9 cellular contexts compared by ENCODE assay signal in the genomic region with DNA sequence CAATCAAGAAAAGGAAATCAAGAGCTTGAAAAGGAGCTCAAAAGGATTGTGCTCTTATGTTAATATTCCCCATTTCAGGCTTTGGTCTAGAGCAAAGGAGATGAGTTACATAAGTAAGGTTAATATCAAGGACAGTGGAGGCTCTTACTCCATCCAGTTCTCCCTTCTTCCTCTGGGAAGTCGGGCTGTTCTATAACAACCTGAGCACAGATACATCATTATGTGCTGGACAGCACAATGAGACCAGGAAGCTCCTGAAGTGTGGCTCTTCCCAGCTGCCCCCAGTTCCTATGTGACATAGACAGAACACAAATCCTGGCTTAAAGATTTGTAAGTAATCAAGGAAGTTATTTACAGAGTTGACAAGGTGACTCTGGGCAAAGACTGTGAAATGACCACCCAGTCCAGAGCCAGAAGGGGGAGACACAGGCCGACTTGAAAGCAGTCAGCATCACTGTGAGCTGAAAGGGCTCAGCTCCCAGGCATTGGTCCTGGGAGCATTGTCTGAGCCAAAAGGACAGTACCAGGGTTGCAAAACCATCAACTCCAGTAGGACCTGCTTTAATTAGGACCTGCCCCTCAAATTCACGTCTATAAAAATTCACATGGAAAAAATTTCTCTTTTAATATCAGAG.
A peak's percentile ranks its signal among the peaks of the same experiment; 100 is the strongest.
DNase-seq lines count a peak whose midpoint lies in the region; ATAC-seq, FAIRE-seq and TF ChIP-seq lines count a peak whose summit lies in the region.
"Had no signal": no experiment of that assay in that cellular context is flagged by ENCODE, and none has a peak within 500 bp of the region (broad histone marks: within the 10 kb centered on the region; RNA-seq: fewer than 3 reads in every experiment).

No MANE protein-coding gene starts in this region.

- peak; percentile 26 for DNase-seq in AG08396 (ENCODE audit: low spot score)
- peak; percentile 2 for DNase-seq in H54 (ENCODE audit: insufficient read length, low spot score)
- DNase-seq in PC-9, result peak in 1 of 2 experiments; percentile 49
- DNase-seq in fibroblast of mammary gland (ENCODE audit: low read depth), result peak; percentile 86
- DNase-seq in neuronal stem cell (ENCODE audit: low spot score), result peak; percentile 48
- no peak for DNase-seq in activated CD8-positive, alpha-beta T cell treated with anti-CD3 and anti-CD28 coated beads, Interleukin-2, amount 10 ng/mL, durations not matched to agents 7 days and 5 days
- DNase-seq in activated CD8-positive, alpha-beta memory T cell treated with anti-CD3 and anti-CD28 coated beads, Interleukin-2, amount 50 U/mL, for 4 hours, result no peak
- DNase-seq: stimulated activated naive B cell treated with anti-CD40 and anti-IgM and Interleukin-4, amounts not matched to agents 10 μg/mL and 1 μg/mL and 100 μg/mL, for 72 hours had no signal

- H3K18ac ChIP-seq in neuronal stem cell (ENCODE audit: low read length), result no peak overlapping the region

- no peak overlapping the region for H4K8ac ChIP-seq in neuronal stem cell (ENCODE audit: low read depth, low read length)

- no peak overlapping the region for H2BK5ac ChIP-seq in neuronal stem cell (ENCODE audit: low read length)

- H4K20me1 ChIP-seq in PC-9 (ENCODE audit: insufficient read depth), result no peaks in the 10 kb centered on the region

- TF ChIP-seq CTCF in PC-9 (conservative IDR thresholded peaks at IDR 0.05) (peak; percentile 61), fibroblast of mammary gland (conservative IDR thresholded peaks at IDR 0.05; ENCODE audit: control insufficient read depth, insufficient read depth, low read depth, low read length) (peak; percentile 93)

- H3K36me3 Mint-ChIP-seq in activated CD8-positive, alpha-beta T cell treated with anti-CD3 and anti-CD28 coated beads, Interleukin-2, amount 10 ng/mL, durations not matched to agents 7 days and 5 days (ENCODE audit: low read depth), result no peaks in the 10 kb centered on the region
- H3K36me3 Mint-ChIP-seq: stimulated activated naive B cell treated with anti-CD40 and anti-IgM and Interleukin-4, amounts not matched to agents 10 μg/mL and 1 μg/mL and 100 μg/mL, for 72 hours had no signal

- H3K9ac ChIP-seq in neuronal stem cell (ENCODE audit: low read depth, low read length, poor library complexity), result no peak overlapping the region

- H3K36me3 ChIP-seq in PC-9 (ENCODE audit: low read depth) (no peaks in the 10 kb centered on the region), neuronal stem cell (replicated peaks in 1 of 2; ENCODE audit: control insufficient read depth in 2 of 2, insufficient read depth in 2 of 2, low read length in 2 of 2) (no peaks in the 10 kb centered on the region)

- H3K27ac Mint-ChIP-seq in activated CD8-positive, alpha-beta T cell treated with anti-CD3 and anti-CD28 coated beads, Interleukin-2, amount 10 ng/mL, durations not matched to agents 7 days and 5 days, result no peak overlapping the region
- H3K27ac Mint-ChIP-seq: stimulated activated naive B cell treated with anti-CD40 and anti-IgM and Interleukin-4, amounts not matched to agents 10 μg/mL and 1 μg/mL and 100 μg/mL, for 72 hours had no signal

- H2BK12ac ChIP-seq in neuronal stem cell (ENCODE audit: low read length), result no peak overlapping the region

- H3K4me2 ChIP-seq in PC-9 (no peak overlapping the region), neuronal stem cell (ENCODE audit: insufficient read depth, low read length, poor library complexity, severe bottlenecking) (no peak overlapping the region)

- no peak overlapping the region for H4K91ac ChIP-seq in neuronal stem cell (ENCODE audit: low read depth, low read length, poor library complexity)

- H2AFZ ChIP-seq in PC-9 (no peak overlapping the region), neuronal stem cell (ENCODE audit: low read length) (peak overlapping the region; percentile 76)

- BruUV-seq in PC-9 (replicated peaks; lab: Mats Ljungman, UMichigan), result no TSS peak

- POLR2A ChIA-PET in PC-9 (lab: Charles Lee; ENCODE audit: unreplicated experiment), result no interaction called here
- POLR2A ChIA-PET in activated CD8-positive, alpha-beta T cell treated with anti-CD3 and anti-CD28 coated beads, Interleukin-2, amount 10 ng/mL, durations not matched to agents 7 days and 5 days (lab: Charles Lee), result no interaction called here

- H3K9me3 ChIP-seq in PC-9 (ENCODE audit: insufficient read depth, low read depth) (no peaks in the 10 kb centered on the region), neuronal stem cell (replicated peaks in 1 of 2; ENCODE audit: control insufficient read depth in 2 of 2, insufficient read depth in 1 of 2, low read depth in 1 of 2, low read length in 2 of 2) (no peaks in the 10 kb centered on the region)

- H3K9me3 Mint-ChIP-seq in activated CD8-positive, alpha-beta T cell treated with anti-CD3 and anti-CD28 coated beads, Interleukin-2, amount 10 ng/mL, durations not matched to agents 7 days and 5 days (ENCODE audit: insufficient read depth), result no peaks in the 10 kb centered on the region

- no peak overlapping the region for H3K14ac ChIP-seq in neuronal stem cell (ENCODE audit: low read length)

- H3K23ac ChIP-seq in neuronal stem cell (ENCODE audit: low read depth, low read length, poor library complexity), result no peak overlapping the region

- H3K9me2 ChIP-seq in PC-9 (ENCODE audit: insufficient read depth), result no peaks in the 10 kb centered on the region

- H2BK120ac ChIP-seq in neuronal stem cell (ENCODE audit: low read depth, low read length), result no peak overlapping the region

- no peaks in the 10 kb centered on the region for H3F3A ChIP-seq in PC-9 (ENCODE audit: insufficient read depth, low read depth)

- WGBS in neuronal stem cell (ENCODE audit: extremely low coverage in 2 of 2, insufficient read length in 2 of 2, insufficient replicate concordance in 1 of 2), 2 donors, result no CpG with 5 or more reads among the region's 3 CpGs

- H3K4me3 Mint-ChIP-seq in activated CD8-positive, alpha-beta T cell treated with anti-CD3 and anti-CD28 coated beads, Interleukin-2, amount 10 ng/mL, durations not matched to agents 7 days and 5 days, result no peak overlapping the region
- H3K4me3 Mint-ChIP-seq: stimulated activated naive B cell treated with anti-CD40 and anti-IgM and Interleukin-4, amounts not matched to agents 10 μg/mL and 1 μg/mL and 100 μg/mL, for 72 hours had no signal

- no peaks in the 10 kb centered on the region for H3K79me1 ChIP-seq in neuronal stem cell (ENCODE audit: low read depth, low read length)

- H3K27ac ChIP-seq in PC-9, result no peak overlapping the region
- H3K27ac ChIP-seq in neuronal stem cell (replicated peaks; ENCODE audit: low read length), result no peak overlapping the region

- H3K4me1 ChIP-seq in PC-9 (replicated peaks; ENCODE audit: insufficient read depth), result no peaks in the 10 kb centered on the region
- no peaks in the 10 kb centered on the region for H3K4me1 ChIP-seq in neuronal stem cell (ENCODE audit: control insufficient read depth in 2 of 2, insufficient read depth in 1 of 2, low read depth in 1 of 2, low read length in 2 of 2)

- CTCF ChIA-PET in PC-9 (lab: Charles Lee), result interaction anchor here (0.6 kb wide), 5 partner anchors 105 to 1916 kb away, joined by 3 to 27 read pairs (median 3); a partner anchor contains a TSS
- CTCF ChIA-PET in activated CD8-positive, alpha-beta T cell treated with anti-CD3 and anti-CD28 coated beads, Interleukin-2, amount 10 ng/mL, durations not matched to agents 7 days and 5 days (lab: Charles Lee), result no interaction called here

- no peak for ATAC-seq in HG02623 (IDR thresholded peaks at IDR 0.05; ENCODE audit: unreplicated experiment)
- no peak for ATAC-seq in activated CD8-positive, alpha-beta T cell treated with anti-CD3 and anti-CD28 coated beads, Interleukin-2, amount 10 ng/mL, durations not matched to agents 7 days and 5 days

- H3K27me3 ChIP-seq in PC-9 (ENCODE audit: insufficient read depth, low read depth) (no peaks in the 10 kb centered on the region), neuronal stem cell (ENCODE audit: control insufficient read depth in 3 of 3, insufficient read depth in 3 of 3, low read depth in 1 of 3, low read length in 3 of 3) (no peaks in the 10 kb centered on the region)

- H3K4me3 ChIP-seq in PC-9, result no peak overlapping the region
- H3K4me3 ChIP-seq in fibroblast of mammary gland (ENCODE audit: control insufficient read depth, low read depth, low read length), result no peak overlapping the region
- H3K4me3 ChIP-seq in neuronal stem cell (ENCODE audit: low read length in 2 of 2), result no peak overlapping the region

- H3K4ac ChIP-seq in neuronal stem cell (ENCODE audit: low read length), result no peak overlapping the region

- intact Hi-C loops in PC-9 (cut with micrococcal nuclease; ENCODE audit: unreplicated experiment), result loop anchor here (1.0 to 5.0 kb wide), 4 partner anchors 156 to 984 kb away; no protein-coding TSS in a partner anchor

- peak; percentile 76 for FAIRE-seq in H54 (lab: Jason Lieb, UNC)

- TF ChIP-seq POLR2A in H54 (IDR thresholded peaks at IDR 0.05; ENCODE audit: low read depth, low read length), result no peak

- H2BK15ac ChIP-seq in neuronal stem cell (ENCODE audit: low read length), result no peak overlapping the region

- H2AK5ac ChIP-seq in neuronal stem cell (ENCODE audit: low read depth, low read length), result no peak overlapping the region

- H3K4me1 Mint-ChIP-seq in activated CD8-positive, alpha-beta T cell treated with anti-CD3 and anti-CD28 coated beads, Interleukin-2, amount 10 ng/mL, durations not matched to agents 7 days and 5 days (ENCODE audit: low read depth), result no peaks in the 10 kb centered on the region

- no peaks in the 10 kb centered on the region for H3K27me3 Mint-ChIP-seq in activated CD8-positive, alpha-beta T cell treated with anti-CD3 and anti-CD28 coated beads, Interleukin-2, amount 10 ng/mL, durations not matched to agents 7 days and 5 days (ENCODE audit: low read depth)
- H3K27me3 Mint-ChIP-seq: stimulated activated naive B cell treated with anti-CD40 and anti-IgM and Interleukin-4, amounts not matched to agents 10 μg/mL and 1 μg/mL and 100 μg/mL, for 72 hours had no signal

- no peaks in the 10 kb centered on the region for H3K79me2 ChIP-seq in PC-9 (ENCODE audit: low read depth)

Comparison
In these comparisons a context has a peak if more than half of its experiments do, and no peak if none do; other contexts are left out.
1. DNase-seq: peak in AG08396 (single experiment), H54 (single experiment), fibroblast of mammary gland (single experiment) and neuronal stem cell (single experiment); none in activated CD8-positive, alpha-beta T cell treated with anti-CD3 and anti-CD28 coated beads, Interleukin-2, amount 10 ng/mL, durations not matched to agents 7 days and 5 days (single experiment) and activated CD8-positive, alpha-beta memory T cell treated with anti-CD3 and anti-CD28 coated beads, Interleukin-2, amount 50 U/mL, for 4 hours (single experiment).